Comparison of ENCODE assay signal across 19 cellular contexts in the genomic region with DNA sequence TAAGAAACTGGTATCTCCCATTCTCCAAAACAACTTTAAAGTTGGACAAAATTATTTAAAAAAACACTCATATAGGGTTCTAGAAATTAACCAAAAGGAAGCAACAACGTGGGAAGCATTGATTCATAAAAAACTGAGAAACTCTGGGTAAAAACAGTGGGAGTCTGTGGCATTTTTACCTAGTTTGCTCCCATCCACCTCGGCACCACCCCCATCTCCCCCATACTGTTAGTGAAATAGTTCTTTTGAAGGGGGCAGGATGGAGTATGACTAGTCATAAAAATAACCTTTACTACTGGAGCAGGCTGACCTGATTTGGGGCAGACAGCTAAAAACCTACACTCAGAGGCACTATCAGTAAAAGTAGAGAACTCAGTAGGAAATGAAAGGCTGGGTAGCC.
DNase-seq lines count a peak whose midpoint lies in the region; ATAC-seq, FAIRE-seq and TF ChIP-seq lines count a peak whose summit lies in the region.
"Had no signal": no experiment of that assay in that cellular context is flagged by ENCODE, and none has a peak within 500 bp of the region (broad histone marks: within the 10 kb centered on the region; RNA-seq: fewer than 3 reads in every experiment).

No MANE protein-coding gene starts in this region.

- no peaks in the 10 kb centered on the region for H3K27me3 ChIP-seq in H9 (ENCODE audit: insufficient read depth, low read length)
- H3K27me3 ChIP-seq: BLaER1 had no signal

- no peaks in the 10 kb centered on the region for H3K9me3 Mint-ChIP-seq in activated CD8-positive, alpha-beta T cell treated with anti-CD3 and anti-CD28 coated beads for 36 hours
- no peaks in the 10 kb centered on the region for H3K9me3 Mint-ChIP-seq in activated CD8-positive, alpha-beta T cell treated with anti-CD3 and anti-CD28 coated beads, Interleukin-2, amount 10 ng/mL, durations not matched to agents 7 days and 5 days (ENCODE audit: insufficient read depth)
- no peaks in the 10 kb centered on the region; a peak in 1 of 5 replicates for H3K9me3 Mint-ChIP-seq in H9
- H3K9me3 Mint-ChIP-seq: CD8-positive, alpha-beta T cell had no signal

- FAIRE-seq in A549 (lab: Jason Lieb, UNC) = no peak
- FAIRE-seq in endometrium (lab: Jason Lieb, UNC) = peak; percentile 21
- FAIRE-seq: GM12891, GM19239 had no signal

- CTCF ChIA-PET in activated CD8-positive, alpha-beta T cell treated with anti-CD3 and anti-CD28 coated beads for 36 hours (lab: Charles Lee) = interaction anchor here (1.5 kb wide), 1 partner anchor 18 kb away, joined by 3 read pairs; no protein-coding TSS in a partner anchor
- CTCF ChIA-PET in activated CD8-positive, alpha-beta T cell treated with anti-CD3 and anti-CD28 coated beads, Interleukin-2, amount 10 ng/mL, durations not matched to agents 7 days and 5 days (lab: Charles Lee) = no interaction called here
- CTCF ChIA-PET in A549 (lab: Yijun Ruan, JAX) = interaction anchor here (0.8 to 1.5 kb wide), 2 partner anchors 74 to 127 kb away, joined by 3 to 5 read pairs; no protein-coding TSS in a partner anchor

- TF ChIP-seq EP300 in A549 (IDR thresholded peaks at IDR 0.05) = no peak

- no peak overlapping the region for H3K27ac Mint-ChIP-seq in activated CD8-positive, alpha-beta T cell treated with anti-CD3 and anti-CD28 coated beads for 36 hours
- no peak overlapping the region for H3K27ac Mint-ChIP-seq in activated CD8-positive, alpha-beta T cell treated with anti-CD3 and anti-CD28 coated beads, Interleukin-2, amount 10 ng/mL, durations not matched to agents 7 days and 5 days
- H3K27ac Mint-ChIP-seq in H9 = peak overlapping the region; percentile 35 to 88 (median 41); a peak in 4 of 7 replicates
- H3K27ac Mint-ChIP-seq: CD8-positive, alpha-beta T cell had no signal

- no peak for TF ChIP-seq RAD21 in A549 (conservative IDR thresholded peaks at IDR 0.05 in 1 of 2, IDR thresholded peaks at IDR 0.05 in 1 of 2)

- H4K20me1 ChIP-seq in H9 (ENCODE audit: control insufficient read depth, insufficient read depth, insufficient read length) = no peaks in the 10 kb centered on the region
- H4K20me1 ChIP-seq: BLaER1 had no signal

- H3K4me2 ChIP-seq in A549 (peak overlapping the region; percentile 68), H9 (ENCODE audit: insufficient read depth, insufficient read length, low read length) (no peak overlapping the region)
- H3K4me2 ChIP-seq: BLaER1 had no signal

- H3K79me1 ChIP-seq in H9 (ENCODE audit: insufficient read depth, low read depth, low read length, poor library complexity, severe bottlenecking) = no peaks in the 10 kb centered on the region

- H3K27ac ChIP-seq in A549 (peak overlapping the region; percentile 77 to 83), H9 (ENCODE audit: insufficient read length, low read depth, low read length) (no peak overlapping the region)
- H3K27ac ChIP-seq: BLaER1 had no signal

- H3K36me3 Mint-ChIP-seq in activated CD8-positive, alpha-beta T cell treated with anti-CD3 and anti-CD28 coated beads for 36 hours (ENCODE audit: low read depth) = no peaks in the 10 kb centered on the region
- no peaks in the 10 kb centered on the region for H3K36me3 Mint-ChIP-seq in activated CD8-positive, alpha-beta T cell treated with anti-CD3 and anti-CD28 coated beads, Interleukin-2, amount 10 ng/mL, durations not matched to agents 7 days and 5 days (ENCODE audit: low read depth)
- H3K36me3 Mint-ChIP-seq in H9 (ENCODE audit: insufficient read depth in 1 of 3, low read depth in 3 of 3) = peaks cover 0 to 5% (median 1%) of the 10 kb centered on the region in 3 experiments; a peak in 1 of 7 replicates
- H3K36me3 Mint-ChIP-seq: CD8-positive, alpha-beta T cell had no signal

- H3K27me3 Mint-ChIP-seq in activated CD8-positive, alpha-beta T cell treated with anti-CD3 and anti-CD28 coated beads for 36 hours = no peaks in the 10 kb centered on the region
- peaks cover 4% of the 10 kb centered on the region for H3K27me3 Mint-ChIP-seq in activated CD8-positive, alpha-beta T cell treated with anti-CD3 and anti-CD28 coated beads, Interleukin-2, amount 10 ng/mL, durations not matched to agents 7 days and 5 days (ENCODE audit: low read depth)
- no peaks in the 10 kb centered on the region for H3K27me3 Mint-ChIP-seq in H9 (ENCODE audit: low read depth)

- no peak overlapping the region for H2BK20ac ChIP-seq in H9 (ENCODE audit: low read depth, low read length, poor library complexity, severe bottlenecking)

- H3K4me3 ChIP-seq in A549 = peak overlapping the region; percentile 2; the same call in 1 of the 3 replicates
- H3K4me3 ChIP-seq: BLaER1 had no signal

- H2BK15ac ChIP-seq in H9 (ENCODE audit: low read depth, low read length) = no peak overlapping the region

- peaks cover 2% of the 10 kb centered on the region for H3K4me1 Mint-ChIP-seq in activated CD8-positive, alpha-beta T cell treated with anti-CD3 and anti-CD28 coated beads for 36 hours (ENCODE audit: low read depth)
- H3K4me1 Mint-ChIP-seq in activated CD8-positive, alpha-beta T cell treated with anti-CD3 and anti-CD28 coated beads, Interleukin-2, amount 10 ng/mL, durations not matched to agents 7 days and 5 days (ENCODE audit: low read depth) = no peaks in the 10 kb centered on the region
- peaks cover 21 to 22% of the 10 kb centered on the region in 2 experiments for H3K4me1 Mint-ChIP-seq in H9

- no peak overlapping the region for H4K5ac ChIP-seq in H9 (ENCODE audit: insufficient read length, low read depth, low read length)

- H4K8ac ChIP-seq in H9 (replicated peaks; ENCODE audit: insufficient read length, low read depth, low read length) = no peak overlapping the region

- POLR2A ChIA-PET in activated CD8-positive, alpha-beta T cell treated with anti-CD3 and anti-CD28 coated beads for 36 hours (lab: Charles Lee) = no interaction called here
- POLR2A ChIA-PET in activated CD8-positive, alpha-beta T cell treated with anti-CD3 and anti-CD28 coated beads, Interleukin-2, amount 10 ng/mL, durations not matched to agents 7 days and 5 days (lab: Charles Lee) = no interaction called here
- POLR2A ChIA-PET in A549 (lab: Yijun Ruan, JAX) = no interaction called here

- H3K9me3 ChIP-seq in A549 (no peaks in the 10 kb centered on the region), H9 (ENCODE audit: control insufficient read depth, low read depth, low read length) (no peaks in the 10 kb centered on the region)
- H3K9me3 ChIP-seq: BLaER1 had no signal

- no peak overlapping the region for H3K18ac ChIP-seq in H9 (ENCODE audit: insufficient read length, low read depth, low read length)

- no peaks in the 10 kb centered on the region for H3K23me2 ChIP-seq in H9 (ENCODE audit: insufficient read length, low read depth, low read length, poor library complexity, severe bottlenecking)

- no peak overlapping the region for H2AFZ ChIP-seq in H9 (ENCODE audit: low read length)

- H3K4me1 ChIP-seq in A549 (peaks cover 64% of the 10 kb centered on the region), H9 (ENCODE audit: insufficient read depth, low read length) (no peaks in the 10 kb centered on the region)
- H3K4me1 ChIP-seq: BLaER1 had no signal

- no peak overlapping the region for H2AK5ac ChIP-seq in H9 (ENCODE audit: insufficient read length, low read length)

- no peak overlapping the region for H3K56ac ChIP-seq in H9 (ENCODE audit: insufficient read length, low read depth, low read length)

- no peaks in the 10 kb centered on the region for H3K79me2 ChIP-seq in H9 (ENCODE audit: insufficient read depth, low read length)

- intact Hi-C loops in activated CD8-positive, alpha-beta T cell treated with anti-CD3 and anti-CD28 coated beads for 36 hours (cut with micrococcal nuclease) = no loop called here

- H4K91ac ChIP-seq in H9 (ENCODE audit: insufficient read length, low read depth, low read length) = no peak overlapping the region

- H3K23ac ChIP-seq in H9 (ENCODE audit: insufficient read length, low read depth, low read length) = no peak overlapping the region

- H3K4me3 Mint-ChIP-seq in activated CD8-positive, alpha-beta T cell treated with anti-CD3 and anti-CD28 coated beads for 36 hours = no peak overlapping the region
- no peak overlapping the region for H3K4me3 Mint-ChIP-seq in activated CD8-positive, alpha-beta T cell treated with anti-CD3 and anti-CD28 coated beads, Interleukin-2, amount 10 ng/mL, durations not matched to agents 7 days and 5 days
- no peak overlapping the region for H3K4me3 Mint-ChIP-seq in H9
- H3K4me3 Mint-ChIP-seq: CD8-positive, alpha-beta T cell had no signal

- H2BK120ac ChIP-seq in H9 (ENCODE audit: low read depth, low read length, poor library complexity, severe bottlenecking) = no peak overlapping the region

- TF ChIP-seq CTCF in activated CD8-positive, alpha-beta T cell treated with anti-CD3 and anti-CD28 coated beads for 36 hours (IDR thresholded peaks at IDR 0.05) = no peak
- TF ChIP-seq CTCF in A549 (IDR thresholded peaks at IDR 0.05) = no peak
- no peak for TF ChIP-seq CTCF in H9 (conservative IDR thresholded peaks at IDR 0.05)

- TF ChIP-seq POLR2A in A549 (IDR thresholded peaks at IDR 0.05; ENCODE audit: low read length) = no peak

- no peak overlapping the region for H3T11ph ChIP-seq in H9 (ENCODE audit: low read length)

- no peak overlapping the region for H2BK5ac ChIP-seq in H9 (ENCODE audit: insufficient read length, low read length)

- WGBS in A549 (ENCODE audit: missing lambda C conversion rate) = 8% methylated on average over 2 of the region's 2 CpGs
- WGBS in H9 (ENCODE audit: extremely low coverage, insufficient read length, low lambda C conversion rate) = no CpG with 5 or more reads among the region's 2 CpGs

- H2BK12ac ChIP-seq in H9 (ENCODE audit: insufficient read length, low read depth, low read length) = no peak overlapping the region

- no peak for ATAC-seq in activated CD8-positive, alpha-beta T cell treated with anti-CD3 and anti-CD28 coated beads for 36 hours
- no peak for ATAC-seq in activated CD8-positive, alpha-beta T cell treated with anti-CD3 and anti-CD28 coated beads, Interleukin-2, amount 10 ng/mL, durations not matched to agents 7 days and 5 days
- ATAC-seq in A549 = peak; percentile 33 to 73; a peak in 4 of 6 replicates
- ATAC-seq: CD8-positive, alpha-beta T cell; HCT116 had no signal

- no peak overlapping the region for H3K14ac ChIP-seq in H9 (ENCODE audit: insufficient read depth, low read length)

- DNase-seq in activated CD8-positive, alpha-beta T cell treated with anti-CD3 and anti-CD28 coated beads for 36 hours = peak; percentile 20
- DNase-seq in activated CD8-positive, alpha-beta T cell treated with anti-CD3 and anti-CD28 coated beads, Interleukin-2, amount 10 ng/mL, durations not matched to agents 7 days and 5 days = no peak
- DNase-seq in A549 (ENCODE audit: low read depth in 1 of 2, low spot score in 1 of 2) (peak in 1 of 2 experiments; percentile 36), H9 (no peak), NCI-H2081 treated with DMSO at 0.1 percent for 48 hours (lab: John Stamatoyannopoulos, UW) (no peak), DMS153 treated with DMSO at 0.1 percent for 48 hours (lab: John Stamatoyannopoulos, UW; ENCODE audit: unreplicated experiment) (no peak)
- DNase-seq: CD8-positive, alpha-beta T cell; KBM-7; NCI-H1105 treated with DMSO at 0.1 percent for 48 hours; NCI-H1694 treated with DMSO at 0.1 percent for 48 hours; NCI-H2107; NCI-H524; RPMI8226; SIG-M5 had no signal

- no peak overlapping the region for H3K9ac ChIP-seq in H9 (ENCODE audit: extremely low read depth, insufficient read length, low read length)
- H3K9ac ChIP-seq: BLaER1 had no signal

- H3K4ac ChIP-seq in H9 (ENCODE audit: low read depth, low read length) = no peak overlapping the region

Comparison
In these comparisons a context has a peak if more than half of its experiments do, and no peak if none do; other contexts are left out.
1. ATAC-seq: peak in A549 (2 of 2); none in activated CD8-positive, alpha-beta T cell treated with anti-CD3 and anti-CD28 coated beads for 36 hours (single experiment) and activated CD8-positive, alpha-beta T cell treated with anti-CD3 and anti-CD28 coated beads, Interleukin-2, amount 10 ng/mL, durations not matched to agents 7 days and 5 days (single experiment).
2. H3K27ac Mint-ChIP-seq: peak in H9 (3 of 3); none in activated CD8-positive, alpha-beta T cell treated with anti-CD3 and anti-CD28 coated beads for 36 hours (single experiment) and activated CD8-positive, alpha-beta T cell treated with anti-CD3 and anti-CD28 coated beads, Interleukin-2, amount 10 ng/mL, durations not matched to agents 7 days and 5 days (single experiment).